Comparison of ENCODE assay signal across 13 cellular contexts in genomic region chr9:37531699-37532098, GRCh38. TPM values are rescaled to one million over a fixed set of nuclear protein-coding genes. Genes with fewer than 3 reads are reported as not detected.
DNase-seq lines count a peak whose midpoint lies in the region; ATAC-seq and TF ChIP-seq lines count a peak whose summit lies in the region.
"Had no signal": no experiment of that assay in that cellular context is flagged by ENCODE, and none has a peak within 500 bp of the region (broad histone marks: within the 10 kb centered on the region; RNA-seq: fewer than 3 reads in every experiment).

No MANE protein-coding gene starts in this region.

- peaks cover 15 to 36% (median 25%) of the 10 kb centered on the region in 4 donors for H3K4me1 Mint-ChIP-seq in CD4-positive, alpha-beta memory T cell

- H3K27me3 ChIP-seq in CD4-positive, alpha-beta memory T cell (ENCODE audit: insufficient read depth, low read length): no peaks in the 10 kb centered on the region
- H3K27me3 ChIP-seq in colonic mucosa: no peaks in the 10 kb centered on the region

- peak; percentile 76 for ATAC-seq in GM19455 (IDR thresholded peaks at IDR 0.05; ENCODE audit: unreplicated experiment)
- ATAC-seq in HG03520 (IDR thresholded peaks at IDR 0.05; ENCODE audit: unreplicated experiment): peak; percentile 66
- ATAC-seq in GM18909 (IDR thresholded peaks at IDR 0.05; ENCODE audit: poor library complexity, unreplicated experiment): no peak
- no peak for ATAC-seq in GM19452 (IDR thresholded peaks at IDR 0.05; ENCODE audit: unreplicated experiment)
- ATAC-seq: Panc1 had no signal

- H3K4me3 ChIP-seq in CD4-positive, alpha-beta memory T cell (ENCODE audit: low read length in 2 of 2): no peak overlapping the region
- H3K4me3 ChIP-seq in colonic mucosa: no peak overlapping the region
- H3K4me3 ChIP-seq: thoracic aorta had no signal

- H3K36me3 ChIP-seq in CD4-positive, alpha-beta memory T cell (ENCODE audit: insufficient read depth, low read length): no peaks in the 10 kb centered on the region
- H3K36me3 ChIP-seq in colonic mucosa: no peaks in the 10 kb centered on the region

- peak overlapping the region; percentile 70 to 83 (median 75) for H3K4me3 Mint-ChIP-seq in CD4-positive, alpha-beta memory T cell

- peak; percentile 72 to 86 (median 84) for DNase-seq in CD4-positive, alpha-beta memory T cell
- no peak for DNase-seq in colonic mucosa
- no peak for DNase-seq in amygdala (lab: John Stamatoyannopoulos, UW)
- DNase-seq in COR-L47 (lab: John Stamatoyannopoulos, UW): no peak
- DNase-seq: C1 segment of cervical spinal cord, head of caudate nucleus, NCI-H146 had no signal

- POLR2A ChIA-PET in CD4-positive, alpha-beta memory T cell (lab: Charles Lee; ENCODE audit: partially characterized antibody): interaction anchor here (1.4 to 2.2 kb wide), 2 partner anchors 23 to 46 kb away, joined by 3 to 14 read pairs; partner anchors contain the start of gene POLR1E

- peaks cover 2 to 4% of the 10 kb centered on the region in 2 donors for H3K36me3 Mint-ChIP-seq in CD4-positive, alpha-beta memory T cell

- peak overlapping the region; percentile 75 for H3K27ac ChIP-seq in CD4-positive, alpha-beta memory T cell (ENCODE audit: low read depth, low read length)
- peak overlapping the region; percentile 17 for H3K27ac ChIP-seq in colonic mucosa
- H3K27ac ChIP-seq: thoracic aorta had no signal

- peak overlapping the region in 1 of 2 donors; percentile 8 for H3K9ac ChIP-seq in colonic mucosa (ENCODE audit: low read depth in 2 of 2, low read length in 2 of 2)

- TF ChIP-seq CTCF in colonic mucosa (IDR thresholded peaks at IDR 0.05): no peak

- H3K4me1 ChIP-seq in CD4-positive, alpha-beta memory T cell (ENCODE audit: insufficient read depth, low read length): peaks cover 31% of the 10 kb centered on the region
- no peaks in the 10 kb centered on the region for H3K4me1 ChIP-seq in colonic mucosa

- H3K9me3 Mint-ChIP-seq in CD4-positive, alpha-beta memory T cell: no peaks in the 10 kb centered on the region

- no peaks in the 10 kb centered on the region for H3K27me3 Mint-ChIP-seq in CD4-positive, alpha-beta memory T cell

- intact Hi-C loops in CD4-positive, alpha-beta memory T cell (cut with micrococcal nuclease): no loop called here
- intact Hi-C loops in colonic mucosa (cut with DNase I): no loop called here

- H3K27ac Mint-ChIP-seq in CD4-positive, alpha-beta memory T cell: peak overlapping the region; percentile 90 to 99 (median 97)

- H3K9me3 ChIP-seq in CD4-positive, alpha-beta memory T cell (ENCODE audit: control insufficient read depth in 1 of 2, low read length in 2 of 2): no peaks in the 10 kb centered on the region
- no peaks in the 10 kb centered on the region for H3K9me3 ChIP-seq in colonic mucosa
- H3K9me3 ChIP-seq: thoracic aorta had no signal

- CTCF ChIA-PET in CD4-positive, alpha-beta memory T cell (lab: Charles Lee; ENCODE audit: partially characterized antibody): no interaction called here

RNA-seq across cellular contexts. Expression of gene FBXO10, which starts 44.5 kb away (rescaled TPM):
- 1 to 10 TPM; 5.5 to 6.1 TPM for total RNA-seq in CD4-positive, alpha-beta memory T cell
- polyA plus RNA-seq in CD4-positive, alpha-beta memory T cell: 1 to 10 TPM; 3.2 to 4.9 TPM
- 1 to 10 TPM; 2.7 to 2.9 TPM for total RNA-seq in colonic mucosa

RNA-seq across cellular contexts. Expression of gene POLR1E, which starts 46.0 kb away (rescaled TPM):
- total RNA-seq in CD4-positive, alpha-beta memory T cell: 10 to 100 TPM; 36.2 to 38.2 TPM
- 10 to 100 TPM; 12.2 to 22.8 TPM for polyA plus RNA-seq in CD4-positive, alpha-beta memory T cell
- total RNA-seq in colonic mucosa: 10 to 100 TPM; 10.8 to 19.3 TPM

Comparison
In these comparisons a context has a peak if more than half of its experiments do, and no peak if none do; other contexts are left out.
1. DNase-seq: peak in CD4-positive, alpha-beta memory T cell (5 of 5); none in colonic mucosa (single experiment), amygdala (0 of 56) and COR-L47 (single experiment).
2. ATAC-seq: peak in GM19455 (single experiment) and HG03520 (single experiment); none in GM18909 (single experiment) and GM19452 (single experiment).